In the genomic region with DNA sequence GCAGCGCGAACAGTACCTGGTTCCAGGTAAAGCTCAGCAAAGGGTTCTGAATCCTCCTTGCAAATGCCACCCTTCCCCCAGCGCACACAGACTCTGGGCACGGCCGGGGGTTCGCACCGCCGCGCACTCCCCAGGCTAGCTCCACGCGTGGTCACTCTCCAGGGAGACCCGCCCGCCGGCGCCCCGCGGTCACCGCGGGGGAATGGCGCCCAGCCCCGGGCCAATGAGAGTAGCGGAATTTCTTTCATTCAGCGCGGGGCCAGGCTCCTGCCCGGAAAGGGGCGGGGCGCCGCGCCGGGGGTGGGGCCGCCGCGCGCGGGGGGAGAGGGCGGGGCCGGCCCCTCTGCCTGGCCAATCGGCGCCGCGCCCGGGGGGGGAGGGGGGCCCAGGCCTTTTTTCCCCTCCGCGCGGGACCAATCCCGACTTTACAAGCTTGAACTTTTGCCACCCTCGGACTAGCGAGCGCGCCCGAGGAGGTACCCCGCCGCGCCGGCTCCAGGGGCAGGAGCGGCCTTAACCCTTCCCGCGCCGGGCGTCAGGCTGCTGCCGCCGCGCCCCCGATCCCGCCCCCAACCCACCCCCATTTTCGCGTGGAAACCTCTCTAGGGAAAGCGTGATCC, we compare ENCODE assay signal across 8 cellular contexts. TPM values are rescaled to one million over a fixed set of nuclear protein-coding genes. Genes with fewer than 3 reads are reported as not detected.
DNase-seq lines count a peak whose midpoint lies in the region; ATAC-seq and TF ChIP-seq lines count a peak whose summit lies in the region.

No MANE protein-coding gene starts in this region.

- H3K4me1 Mint-ChIP-seq in activated CD8-positive, alpha-beta memory T cell treated with anti-CD3 and anti-CD28 coated beads, Interleukin-2, amount 10 ng/mL, durations not matched to agents 7 days and 5 days, result peaks cover 17% of the 10 kb centered on the region
- peaks cover 38% of the 10 kb centered on the region for H3K4me1 Mint-ChIP-seq in endodermal cell
- H3K4me1 Mint-ChIP-seq in mesothelial cell of epicardium, result peaks cover 28% of the 10 kb centered on the region

- peak overlapping the region; percentile 78 for H3K4me3 Mint-ChIP-seq in activated CD8-positive, alpha-beta memory T cell treated with anti-CD3 and anti-CD28 coated beads, Interleukin-2, amount 10 ng/mL, durations not matched to agents 7 days and 5 days
- peak overlapping the region; percentile 95 for H3K4me3 Mint-ChIP-seq in endodermal cell
- peak overlapping the region; percentile 92 for H3K4me3 Mint-ChIP-seq in mesothelial cell of epicardium

- DNase-seq in HS-5 (ENCODE audit: low read depth), result peak; percentile 56
- DNase-seq in NOMO-1 treated with dmso at 0.1 percent for 144 hours (lab: John Stamatoyannopoulos, UW; ENCODE audit: unreplicated experiment), result peak; percentile 81
- DNase-seq in activated CD8-positive, alpha-beta memory T cell treated with anti-CD3 and anti-CD28 coated beads, Interleukin-2, amount 10 ng/mL, durations not matched to agents 7 days and 5 days, result peak; percentile 86
- peak; percentile 98 for DNase-seq in endodermal cell
- DNase-seq in mesothelial cell of epicardium (ENCODE audit: low spot score in 2 of 2, unreplicated experiment in 2 of 2), result peak; percentile 96
- DNase-seq in stimulated activated CD8-positive, alpha-beta memory T cell treated with anti-CD3 and anti-CD28 coated beads, Interleukin-15, amount 100 ng/mL, for 24 hours (ENCODE audit: low read depth), result peak; percentile 77

- H3K9me3 ChIP-seq in BLaER1 (no peaks in the 10 kb centered on the region), endodermal cell (ENCODE audit: control insufficient read depth, low read length) (no peaks in the 10 kb centered on the region)

- H3K9me3 Mint-ChIP-seq in activated CD8-positive, alpha-beta memory T cell treated with anti-CD3 and anti-CD28 coated beads, Interleukin-2, amount 10 ng/mL, durations not matched to agents 7 days and 5 days (ENCODE audit: low read depth), result no peaks in the 10 kb centered on the region
- no peaks in the 10 kb centered on the region for H3K9me3 Mint-ChIP-seq in endodermal cell
- no peaks in the 10 kb centered on the region for H3K9me3 Mint-ChIP-seq in mesothelial cell of epicardium

- ATAC-seq in GM19351 (IDR thresholded peaks at IDR 0.05; ENCODE audit: unreplicated experiment), result peak; percentile 76
- peak; percentile 85 for ATAC-seq in activated CD8-positive, alpha-beta memory T cell treated with anti-CD3 and anti-CD28 coated beads, Interleukin-2, amount 10 ng/mL, durations not matched to agents 7 days and 5 days

- CTCF ChIA-PET in activated CD8-positive, alpha-beta memory T cell treated with anti-CD3 and anti-CD28 coated beads, Interleukin-2, amount 10 ng/mL, durations not matched to agents 7 days and 5 days (lab: Charles Lee), result interaction anchor here (0.6 to 3.1 kb wide), 3 partner anchors 17 to 151 kb away, joined by 4 to 11 read pairs (median 5); no protein-coding TSS in a partner anchor

- H3K4me1 ChIP-seq in BLaER1 (peaks cover 40% of the 10 kb centered on the region), endodermal cell (ENCODE audit: control insufficient read depth, insufficient read depth, low read length) (peaks cover under 1% of the 10 kb centered on the region)

- peaks cover 35% of the 10 kb centered on the region for H4K20me1 ChIP-seq in BLaER1

- TF ChIP-seq CTCF in endodermal cell (conservative IDR thresholded peaks at IDR 0.05) (no peak), mesothelial cell of epicardium (IDR thresholded peaks at IDR 0.05; ENCODE audit: unreplicated experiment) (no peak)

- H3K9ac ChIP-seq in BLaER1, result peak overlapping the region; percentile 70
- peak overlapping the region; percentile 75 for H3K9ac ChIP-seq in endodermal cell (ENCODE audit: extremely low read depth, low read length, poor library complexity, severe bottlenecking)

- H3K4me3 ChIP-seq in BLaER1 (peak overlapping the region; percentile 71), endodermal cell (ENCODE audit: low read length) (peak overlapping the region; percentile 97)

- peak overlapping the region; percentile 35; the same call in 1 of the 2 replicates for H3K27ac ChIP-seq in BLaER1
- peak overlapping the region; percentile 93 for H3K27ac ChIP-seq in endodermal cell (ENCODE audit: low read depth, low read length)

- H3K36me3 Mint-ChIP-seq in activated CD8-positive, alpha-beta memory T cell treated with anti-CD3 and anti-CD28 coated beads, Interleukin-2, amount 10 ng/mL, durations not matched to agents 7 days and 5 days, result no peaks in the 10 kb centered on the region
- peaks cover 19% of the 10 kb centered on the region for H3K36me3 Mint-ChIP-seq in endodermal cell (ENCODE audit: low read depth)
- H3K36me3 Mint-ChIP-seq in mesothelial cell of epicardium, result peaks cover 17% of the 10 kb centered on the region

- H3K36me3 ChIP-seq in BLaER1 (no peaks in the 10 kb centered on the region), endodermal cell (ENCODE audit: control insufficient read depth, insufficient read depth, low read length) (peaks cover 19% of the 10 kb centered on the region)

- H3K4me2 ChIP-seq in BLaER1, result peak overlapping the region; percentile 97

- 0 to 2% methylated on average over 20 to 67 of the region's 68 CpGs for WGBS in endodermal cell (ENCODE audit: insufficient coverage in 1 of 2, insufficient read length in 1 of 2), 2 experiments

- H3K27ac Mint-ChIP-seq in activated CD8-positive, alpha-beta memory T cell treated with anti-CD3 and anti-CD28 coated beads, Interleukin-2, amount 10 ng/mL, durations not matched to agents 7 days and 5 days, result peak overlapping the region; percentile 75
- H3K27ac Mint-ChIP-seq in endodermal cell, result peak overlapping the region; percentile 92
- peak overlapping the region; percentile 97 for H3K27ac Mint-ChIP-seq in mesothelial cell of epicardium

- peaks cover 28% of the 10 kb centered on the region for H3K27me3 Mint-ChIP-seq in activated CD8-positive, alpha-beta memory T cell treated with anti-CD3 and anti-CD28 coated beads, Interleukin-2, amount 10 ng/mL, durations not matched to agents 7 days and 5 days
- H3K27me3 Mint-ChIP-seq in endodermal cell (ENCODE audit: insufficient read depth) (peaks cover 3% of the 10 kb centered on the region), mesothelial cell of epicardium (ENCODE audit: low read depth) (no peaks in the 10 kb centered on the region)

- peaks cover 43% of the 10 kb centered on the region for H3K27me3 ChIP-seq in BLaER1
- H3K27me3 ChIP-seq in endodermal cell (ENCODE audit: control insufficient read depth, insufficient read depth, low read length, poor library complexity, severe bottlenecking), result no peaks in the 10 kb centered on the region

RNA-seq across cellular contexts. Expression of a gene that starts 1.1 kb away (rescaled TPM):
- total RNA-seq in activated CD8-positive, alpha-beta memory T cell treated with anti-CD3 and anti-CD28 coated beads, Interleukin-2, amount 10 ng/mL, durations not matched to agents 7 days and 5 days, result under 1 TPM; 0.14 to 0.29 TPM
- 100 to 1,000 TPM; 190 to 213 TPM for total RNA-seq in endodermal cell
- polyA plus RNA-seq in endodermal cell (2013, experiment 1 of 2), result 16.0 TPM
- 17.3 TPM for polyA plus RNA-seq in endodermal cell (2013, experiment 2 of 2)
- total RNA-seq in mesothelial cell of epicardium, result 164 to 176 TPM (median 176 TPM) in 3 replicates

Comparison
In these comparisons a context has a peak if more than half of its experiments do, and no peak if none do; other contexts are left out.
1. Peak in every context shown above with its lines: DNase-seq, ATAC-seq, H3K4me3 ChIP-seq and H3K27ac ChIP-seq.
2. RNA of a gene that starts 1.1 kb away (total RNA-seq): 190 to 213 TPM in endodermal cell and 164 to 176 TPM in mesothelial cell of epicardium; 0.14 to 0.29 TPM in activated CD8-positive, alpha-beta memory T cell treated with anti-CD3 and anti-CD28 coated beads, Interleukin-2, amount 10 ng/mL, durations not matched to agents 7 days and 5 days; every median in the first group is over 100 times any median in the second.